17 cellular contexts compared by ENCODE assay signal in the genomic region with DNA sequence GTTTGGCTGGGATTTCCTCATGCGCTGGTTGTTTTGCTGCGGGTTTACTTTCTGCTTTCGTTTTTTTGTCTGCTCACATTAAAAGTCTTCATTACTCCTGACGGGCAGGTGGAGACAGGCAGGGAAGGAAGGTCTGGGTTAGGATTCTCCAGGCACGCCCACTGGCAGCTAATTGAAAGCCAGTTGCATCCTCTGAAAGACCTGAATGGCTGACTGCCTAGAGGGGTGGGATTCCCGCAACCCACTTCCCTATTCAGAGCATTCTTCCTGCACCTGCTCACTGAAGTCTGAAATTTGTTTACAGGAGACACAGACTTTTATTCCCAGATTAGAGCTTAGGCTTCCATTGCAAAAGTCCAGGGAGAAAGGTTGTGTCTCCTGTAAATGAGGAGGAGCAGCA.
DNase-seq lines count a peak whose midpoint lies in the region; ATAC-seq and TF ChIP-seq lines count a peak whose summit lies in the region.
"Had no signal": no experiment of that assay in that cellular context is flagged by ENCODE, and none has a peak within 500 bp of the region (broad histone marks: within the 10 kb centered on the region; RNA-seq: fewer than 3 reads in every experiment).

No MANE protein-coding gene starts in this region.

- DNase-seq in ELF-1 (ENCODE audit: low read depth, low spot score) (peak; percentile 64), NCI-H2227 treated with DMSO at 0.1 percent for 48 hours (lab: John Stamatoyannopoulos, UW) (peak; percentile 94), neuronal stem cell (ENCODE audit: low spot score) (peak; percentile 67), GM20000 (ENCODE audit: low spot score) (no peak), MG63 (no peak)
- DNase-seq: amniotic stem cell; CD8-positive, alpha-beta T cell; GM23248; Karpas-422; right lobe of liver; stimulated activated CD4-positive, alpha-beta T cell treated with anti-CD3 and anti-CD28 coated beads, Interleukin-15, amount 100 ng/mL, for 24 hours; T-helper 1 cell had no signal

- no peak for TF ChIP-seq CTCF in GM20000 (IDR thresholded peaks at IDR 0.05; ENCODE audit: extremely low read depth, missing control alignments)

- H3K27ac ChIP-seq in ectodermal cell (ENCODE audit: insufficient read depth, low read depth, low read length, poor library complexity, severe bottlenecking) (peak overlapping the region; percentile 62), neuronal stem cell (replicated peaks; ENCODE audit: low read length) (peak overlapping the region; percentile 81)
- H3K27ac ChIP-seq: cardiac muscle cell, esophagus muscularis mucosa, GM23248, right lobe of liver had no signal

- 41 to 43% methylated on average over 6 of the region's 6 CpGs for WGBS in ectodermal cell, 2 experiments
- WGBS in neuronal stem cell (ENCODE audit: extremely low coverage in 2 of 2, insufficient read length in 2 of 2, insufficient replicate concordance in 1 of 2), 2 donors = no CpG with 5 or more reads among the region's 6 CpGs

- no peak overlapping the region for H3K23ac ChIP-seq in neuronal stem cell (ENCODE audit: low read depth, low read length, poor library complexity)

- H3K9me3 ChIP-seq in ectodermal cell (ENCODE audit: control insufficient read depth, low read length) = no peaks in the 10 kb centered on the region
- H3K9me3 ChIP-seq in neuronal stem cell (replicated peaks in 1 of 2; ENCODE audit: control insufficient read depth in 2 of 2, insufficient read depth in 1 of 2, low read depth in 1 of 2, low read length in 2 of 2) = no peaks in the 10 kb centered on the region
- H3K9me3 ChIP-seq in MG63 = no peaks in the 10 kb centered on the region
- H3K9me3 ChIP-seq: esophagus muscularis mucosa, right lobe of liver had no signal

- H2AFZ ChIP-seq in neuronal stem cell (ENCODE audit: low read length) = no peak overlapping the region
- H2AFZ ChIP-seq: GM23248 had no signal

- no peak overlapping the region for H2BK15ac ChIP-seq in neuronal stem cell (ENCODE audit: low read length)

- peak overlapping the region; percentile 32 for H3K4me2 ChIP-seq in neuronal stem cell (ENCODE audit: insufficient read depth, low read length, poor library complexity, severe bottlenecking)

- no peak overlapping the region for H3K18ac ChIP-seq in neuronal stem cell (ENCODE audit: low read length)

- no peak overlapping the region for H3K4ac ChIP-seq in neuronal stem cell (ENCODE audit: low read length)

- no peak overlapping the region for H4K8ac ChIP-seq in neuronal stem cell (ENCODE audit: low read depth, low read length)

- peaks cover 11% of the 10 kb centered on the region for H3K4me1 ChIP-seq in ectodermal cell (ENCODE audit: control insufficient read depth, insufficient read depth, low read length)
- H3K4me1 ChIP-seq in neuronal stem cell (ENCODE audit: control insufficient read depth in 2 of 2, insufficient read depth in 1 of 2, low read depth in 1 of 2, low read length in 2 of 2) = peaks cover 0 to 20% of the 10 kb centered on the region in 2 donors
- H3K4me1 ChIP-seq: right lobe of liver had no signal

- no peak overlapping the region for H4K91ac ChIP-seq in neuronal stem cell (ENCODE audit: low read depth, low read length, poor library complexity)

- H3K14ac ChIP-seq in neuronal stem cell (ENCODE audit: low read length) = no peak overlapping the region

- no peak overlapping the region for H3K9ac ChIP-seq in neuronal stem cell (ENCODE audit: low read depth, low read length, poor library complexity)
- H3K9ac ChIP-seq: GM23248 had no signal

- no peak overlapping the region for H2AK5ac ChIP-seq in neuronal stem cell (ENCODE audit: low read depth, low read length)

- H3K36me3 ChIP-seq in ectodermal cell (ENCODE audit: control insufficient read depth, insufficient read depth, low read length) (no peaks in the 10 kb centered on the region), neuronal stem cell (replicated peaks in 1 of 2; ENCODE audit: control insufficient read depth in 2 of 2, insufficient read depth in 2 of 2, low read length in 2 of 2) (no peaks in the 10 kb centered on the region), MG63 (no peaks in the 10 kb centered on the region)
- H3K36me3 ChIP-seq: cardiac muscle cell, esophagus muscularis mucosa, right lobe of liver had no signal

- H3K79me1 ChIP-seq in neuronal stem cell (ENCODE audit: low read depth, low read length) = no peaks in the 10 kb centered on the region

- H3K27me3 ChIP-seq in ectodermal cell (ENCODE audit: control insufficient read depth, insufficient read depth, low read length, poor library complexity, severe bottlenecking) (no peaks in the 10 kb centered on the region), neuronal stem cell (ENCODE audit: control insufficient read depth in 3 of 3, insufficient read depth in 3 of 3, low read depth in 1 of 3, low read length in 3 of 3) (no peaks in the 10 kb centered on the region), MG63 (no peaks in the 10 kb centered on the region)
- H3K27me3 ChIP-seq: cardiac muscle cell, right lobe of liver had no signal

- no peak for ATAC-seq in HG03378 (IDR thresholded peaks at IDR 0.05; ENCODE audit: unreplicated experiment)
- ATAC-seq: CD8-positive, alpha-beta T cell; right lobe of liver; Right ventricle myocardium inferior had no signal

- H2BK12ac ChIP-seq in neuronal stem cell (ENCODE audit: low read length) = no peak overlapping the region

- no peak overlapping the region for H3K4me3 ChIP-seq in ectodermal cell (ENCODE audit: insufficient read depth, low read depth, low read length)
- no peak overlapping the region for H3K4me3 ChIP-seq in neuronal stem cell (ENCODE audit: low read length in 2 of 2)
- H3K4me3 ChIP-seq in MG63 = no peak overlapping the region
- H3K4me3 ChIP-seq: cardiac muscle cell, esophagus muscularis mucosa, GM23248, right lobe of liver had no signal

- H2BK5ac ChIP-seq in neuronal stem cell (ENCODE audit: low read length) = no peak overlapping the region

- H2BK120ac ChIP-seq in neuronal stem cell (ENCODE audit: low read depth, low read length) = no peak overlapping the region

Comparison
In these comparisons a context has a peak if more than half of its experiments do, and no peak if none do; other contexts are left out.
1. DNase-seq: peak in ELF-1 (single experiment), NCI-H2227 treated with DMSO at 0.1 percent for 48 hours (single experiment) and neuronal stem cell (single experiment); none in GM20000 (single experiment) and MG63 (single experiment).